8 cellular contexts compared by ENCODE assay signal in the genomic region with DNA sequence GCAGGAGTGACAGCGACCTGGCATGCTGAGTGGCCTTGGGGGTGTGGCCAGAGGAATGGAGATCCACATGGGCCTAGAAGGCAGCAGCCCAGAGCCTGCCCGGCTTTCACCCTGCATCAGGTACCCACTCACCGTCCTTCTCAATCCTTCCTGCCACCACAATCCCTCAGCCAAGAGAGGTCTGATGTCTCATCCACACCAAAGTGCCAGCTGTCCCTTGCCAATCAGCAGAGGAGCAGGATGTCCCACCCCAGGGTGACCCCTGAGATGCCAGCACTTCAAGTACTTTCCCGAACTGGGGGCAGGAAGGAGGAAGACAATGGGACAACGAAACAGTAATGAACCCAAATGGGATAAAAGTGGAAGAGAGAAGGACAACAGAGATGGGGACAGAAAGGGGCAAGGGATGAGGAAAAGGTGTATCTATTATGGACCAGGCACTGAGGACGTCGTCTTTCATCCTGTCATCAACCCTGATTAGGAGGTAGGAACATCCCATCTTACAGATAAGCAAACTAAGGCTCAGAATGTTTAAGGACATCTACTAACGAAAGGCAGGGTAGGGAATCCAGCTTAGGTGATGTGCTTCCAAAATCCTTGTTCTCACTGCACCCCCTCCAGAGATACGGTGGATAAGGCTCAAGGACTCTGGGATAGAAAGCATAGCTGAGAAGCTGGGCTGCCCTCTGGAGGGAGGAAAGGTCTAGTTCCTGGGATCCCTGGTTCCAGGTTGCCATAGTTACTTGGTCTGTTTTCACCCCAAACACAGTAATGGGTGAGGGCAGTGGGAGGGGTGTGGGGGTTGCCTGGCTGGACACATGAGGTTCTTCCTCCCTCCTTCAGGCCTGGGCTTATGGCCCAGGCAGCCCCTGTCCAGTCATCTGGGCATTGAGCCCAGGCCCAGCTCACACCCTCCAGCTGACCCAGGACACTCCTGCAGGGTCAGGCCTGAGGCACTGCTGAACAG.
A peak's percentile ranks its signal among the peaks of the same experiment; 100 is the strongest.
DNase-seq lines count a peak whose midpoint lies in the region; ATAC-seq and TF ChIP-seq lines count a peak whose summit lies in the region.

No MANE protein-coding gene starts in this region.

- in situ Hi-C loops in astrocyte of the cerebellum (cut with HindIII; ENCODE audit: low sequenced_read_pairs) = no loop called here

- DNase-seq in HFF-Myc (ENCODE audit: extremely low read depth, low read depth) = peak; percentile 84
- peak; percentile 76 for DNase-seq in astrocyte of the cerebellum (ENCODE audit: low read depth)
- peak; percentile 48 to 61 for DNase-seq in hippocampal formation (lab: John Stamatoyannopoulos, UW)
- DNase-seq in retinal pigment epithelial cell (ENCODE audit: low read depth) = peak; percentile 48
- DNase-seq in GM10266 (ENCODE audit: extremely low spot score) = no peak
- DNase-seq in NCI-H1105 (lab: John Stamatoyannopoulos, UW) = no peak
- no peak for DNase-seq in UCSD-AML1 (lab: John Stamatoyannopoulos, UW; ENCODE audit: unreplicated experiment)

- H3K4me3 ChIP-seq in HFF-Myc (replicated peaks; ENCODE audit: low read depth, low read length) = no peak overlapping the region
- H3K4me3 ChIP-seq in astrocyte of the cerebellum (ENCODE audit: low read depth, low read length) = no peak overlapping the region
- H3K4me3 ChIP-seq in retinal pigment epithelial cell (ENCODE audit: low read length) = no peak overlapping the region

- TF ChIP-seq CTCF in HFF-Myc (IDR thresholded peaks at IDR 0.05; ENCODE audit: low read depth, low read length, missing control alignments) (peak; percentile 46), astrocyte of the cerebellum (IDR thresholded peaks at IDR 0.05; ENCODE audit: low read depth, low read length, missing control alignments) (peak; percentile 60), retinal pigment epithelial cell (conservative IDR thresholded peaks at IDR 0.05; ENCODE audit: low read depth, low read length) (peak; percentile 47), GM10266 (IDR thresholded peaks at IDR 0.05; ENCODE audit: control insufficient read depth, insufficient read depth, low read depth, missing control alignments) (no peak)

- ATAC-seq in GM18858 (IDR thresholded peaks at IDR 0.05; ENCODE audit: unreplicated experiment) = no peak

Comparison
In these comparisons a context has a peak if more than half of its experiments do, and no peak if none do; other contexts are left out.
1. DNase-seq: peak in HFF-Myc (single experiment), astrocyte of the cerebellum (single experiment), hippocampal formation (2 of 2) and retinal pigment epithelial cell (single experiment); none in GM10266 (single experiment), NCI-H1105 (single experiment) and UCSD-AML1 (single experiment).